Comparison of ENCODE assay signal across 8 cellular contexts in the genomic region with DNA sequence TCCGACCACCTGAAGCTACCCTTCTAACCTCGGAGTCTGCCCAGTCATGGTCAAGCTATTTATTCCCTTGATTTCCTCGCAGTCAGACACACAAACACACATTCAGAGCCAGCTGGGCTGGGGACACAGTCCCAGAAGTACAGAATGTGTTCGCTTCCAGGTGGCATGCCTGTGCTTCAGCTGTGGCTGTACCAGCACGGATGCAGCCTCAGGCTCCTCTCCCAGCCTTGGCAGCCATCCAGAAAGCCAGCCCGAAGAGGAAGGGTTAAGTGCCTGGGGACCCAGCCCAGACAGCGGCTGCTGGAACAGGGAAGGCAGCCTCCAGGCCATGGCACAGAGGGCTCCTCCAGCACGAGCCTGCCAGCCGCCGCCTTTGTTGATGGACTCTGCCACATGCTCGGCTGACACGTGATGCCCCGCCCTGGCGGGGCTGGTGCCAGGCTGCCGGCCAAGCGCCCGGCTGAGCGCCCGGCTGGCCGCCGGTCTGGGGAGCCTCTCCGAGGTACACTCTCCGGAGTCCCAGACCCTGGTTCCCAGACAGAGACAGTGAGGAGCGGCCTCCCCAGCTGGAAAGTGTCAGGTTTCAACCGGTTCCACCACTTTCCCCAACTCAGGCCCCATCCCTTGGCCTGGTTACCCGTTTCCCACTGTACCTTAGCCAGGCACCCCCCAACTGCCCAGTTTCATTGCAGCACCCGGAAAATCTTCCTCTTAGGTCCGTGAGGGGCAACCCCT. TPM values are rescaled to one million over a fixed set of nuclear protein-coding genes. Genes with fewer than 3 reads are reported as not detected.
DNase-seq lines count a peak whose midpoint lies in the region; ATAC-seq and TF ChIP-seq lines count a peak whose summit lies in the region.

No MANE protein-coding gene starts in this region.

- peak overlapping the region in 1 of 7 donors; percentile 6 for H3K27ac Mint-ChIP-seq in CD4-positive, alpha-beta memory T cell

- CTCF ChIA-PET in CD4-positive, alpha-beta memory T cell (lab: Charles Lee; ENCODE audit: partially characterized antibody) = interaction anchor here (1.2 to 15.1 kb wide), 11 partner anchors 8 to 115 kb away, joined by 4 to 175 read pairs (median 23); partner anchors contain the start of genes BUB1B and SRP14

- no peak overlapping the region for H2AFZ ChIP-seq in Karpas-422 (ENCODE audit: low read length)

- no peak overlapping the region for H3K9ac ChIP-seq in Karpas-422 (ENCODE audit: low read length)

- H3K36me3 ChIP-seq in Karpas-422 (ENCODE audit: insufficient read depth, low read length) = no peaks in the 10 kb centered on the region
- no peaks in the 10 kb centered on the region for H3K36me3 ChIP-seq in CD4-positive, alpha-beta memory T cell (ENCODE audit: insufficient read depth, low read length)

- H3K4me3 ChIP-seq in Karpas-422 (ENCODE audit: low read length) = no peak overlapping the region
- no peak overlapping the region for H3K4me3 ChIP-seq in CD4-positive, alpha-beta memory T cell (ENCODE audit: low read length in 2 of 2)

- H3K4me2 ChIP-seq in Karpas-422 (ENCODE audit: low read depth, low read length, poor library complexity, severe bottlenecking) = no peak overlapping the region

- no peak overlapping the region for H3K4me3 Mint-ChIP-seq in CD4-positive, alpha-beta memory T cell

- H3K9me3 ChIP-seq in Karpas-422 (ENCODE audit: low read length) = no peaks in the 10 kb centered on the region
- H3K9me3 ChIP-seq in CD4-positive, alpha-beta memory T cell (ENCODE audit: control insufficient read depth in 1 of 2, low read length in 2 of 2) = no peaks in the 10 kb centered on the region

- H3K4me1 ChIP-seq in Karpas-422 (ENCODE audit: low read length) = peaks cover 72% of the 10 kb centered on the region
- peaks cover 78% of the 10 kb centered on the region for H3K4me1 ChIP-seq in CD4-positive, alpha-beta memory T cell (ENCODE audit: insufficient read depth, low read length)

- no peaks in the 10 kb centered on the region for H3K9me2 ChIP-seq in Karpas-422 (replicated peaks; ENCODE audit: insufficient read depth, low read length)

- peaks cover 0 to 2% of the 10 kb centered on the region in 2 donors for H3K27me3 Mint-ChIP-seq in CD4-positive, alpha-beta memory T cell

- H3K27me3 ChIP-seq in Karpas-422 (ENCODE audit: low read length) = no peaks in the 10 kb centered on the region
- no peaks in the 10 kb centered on the region for H3K27me3 ChIP-seq in CD4-positive, alpha-beta memory T cell (ENCODE audit: insufficient read depth, low read length)

- peaks cover 28 to 73% (median 46%) of the 10 kb centered on the region in 4 donors for H3K4me1 Mint-ChIP-seq in CD4-positive, alpha-beta memory T cell

- no peak for TF ChIP-seq CTCF in omental fat pad (IDR thresholded peaks at IDR 0.05)

- H3K27ac ChIP-seq in Karpas-422 (ENCODE audit: low read length) = no peak overlapping the region
- H3K27ac ChIP-seq in CD4-positive, alpha-beta memory T cell (ENCODE audit: low read depth, low read length) = no peak overlapping the region

- no peaks in the 10 kb centered on the region for H3K9me3 Mint-ChIP-seq in CD4-positive, alpha-beta memory T cell

- ATAC-seq in omental fat pad (ENCODE audit: low FRiP score) (peak; percentile 29), HG03175 (IDR thresholded peaks at IDR 0.05; ENCODE audit: unreplicated experiment) (no peak)

- H3K79me2 ChIP-seq in Karpas-422 (ENCODE audit: low read length) = no peaks in the 10 kb centered on the region

- intact Hi-C loops in CD4-positive, alpha-beta memory T cell (cut with micrococcal nuclease) = no loop called here

- POLR2A ChIA-PET in CD4-positive, alpha-beta memory T cell (lab: Charles Lee; ENCODE audit: partially characterized antibody) = interaction anchor here (1.4 to 5.8 kb wide), 3 partner anchors 55 to 64 kb away, joined by 3 to 63 read pairs (median 36); partner anchors contain the start of gene SRP14

- DNase-seq in AG08395 (ENCODE audit: low spot score) = peak; percentile 84
- peak; percentile 89 for DNase-seq in M059J (ENCODE audit: low read depth)
- DNase-seq in SW480 (ENCODE audit: low spot score) = peak; percentile 59
- DNase-seq in globus pallidus (ENCODE audit: low spot score) = peak; percentile 83
- DNase-seq in omental fat pad (ENCODE audit: low spot score) = no peak
- no peak for DNase-seq in Karpas-422
- no peak for DNase-seq in CD4-positive, alpha-beta memory T cell

- no peaks in the 10 kb centered on the region for H3K36me3 Mint-ChIP-seq in CD4-positive, alpha-beta memory T cell

- H4K20me1 ChIP-seq in Karpas-422 (ENCODE audit: insufficient read depth, low read depth, low read length) = no peaks in the 10 kb centered on the region; the same call in 1 of the 2 replicates

RNA-seq across cellular contexts. Expression of gene BMF, which starts 5.4 kb away (rescaled TPM):
- 5.4 and 12.1 TPM in 2 replicates for total RNA-seq in M059J (2014; rRNA removed; shearing (Covaris generic))
- total RNA-seq in omental fat pad = 1 to 10 TPM; 3.7 to 7.7 (median 5.3) TPM
- total RNA-seq in Karpas-422 (2014; rRNA removed; shearing (Covaris generic); ENCODE audit: low replicate concordance) = 3.0 and 5.4 TPM in 2 replicates
- 10 to 100 TPM; 13.3 to 13.7 TPM for total RNA-seq in CD4-positive, alpha-beta memory T cell
- polyA plus RNA-seq in CD4-positive, alpha-beta memory T cell = under 1 TPM; 0.55 to 0.99 TPM

RNA-seq across cellular contexts. Expression of gene BUB1B, which starts 57.6 kb away (rescaled TPM):
- total RNA-seq in M059J (2014; rRNA removed; shearing (Covaris generic)) = 47.1 and 54.0 TPM in 2 replicates
- total RNA-seq in omental fat pad = 1 to 10 TPM in 2 of 4 donors, under 1 TPM in 2; 0.37 to 7.4 (median 1.5) TPM
- 58.2 and 60.1 TPM in 2 replicates for total RNA-seq in Karpas-422 (2014; rRNA removed; shearing (Covaris generic); ENCODE audit: low replicate concordance)
- total RNA-seq in CD4-positive, alpha-beta memory T cell = under 1 TPM; 0.55 to 0.89 TPM
- under 1 TPM in 1 of 2 donors, not detected in 1; 0.40 TPM for polyA plus RNA-seq in CD4-positive, alpha-beta memory T cell

Comparison
In these comparisons a context has a peak if more than half of its experiments do, and no peak if none do; other contexts are left out.
1. DNase-seq: peak in AG08395 (single experiment), M059J (single experiment), SW480 (single experiment) and globus pallidus (single experiment); none in omental fat pad (single experiment), Karpas-422 (single experiment) and CD4-positive, alpha-beta memory T cell (0 of 5).